In the genomic region with DNA sequence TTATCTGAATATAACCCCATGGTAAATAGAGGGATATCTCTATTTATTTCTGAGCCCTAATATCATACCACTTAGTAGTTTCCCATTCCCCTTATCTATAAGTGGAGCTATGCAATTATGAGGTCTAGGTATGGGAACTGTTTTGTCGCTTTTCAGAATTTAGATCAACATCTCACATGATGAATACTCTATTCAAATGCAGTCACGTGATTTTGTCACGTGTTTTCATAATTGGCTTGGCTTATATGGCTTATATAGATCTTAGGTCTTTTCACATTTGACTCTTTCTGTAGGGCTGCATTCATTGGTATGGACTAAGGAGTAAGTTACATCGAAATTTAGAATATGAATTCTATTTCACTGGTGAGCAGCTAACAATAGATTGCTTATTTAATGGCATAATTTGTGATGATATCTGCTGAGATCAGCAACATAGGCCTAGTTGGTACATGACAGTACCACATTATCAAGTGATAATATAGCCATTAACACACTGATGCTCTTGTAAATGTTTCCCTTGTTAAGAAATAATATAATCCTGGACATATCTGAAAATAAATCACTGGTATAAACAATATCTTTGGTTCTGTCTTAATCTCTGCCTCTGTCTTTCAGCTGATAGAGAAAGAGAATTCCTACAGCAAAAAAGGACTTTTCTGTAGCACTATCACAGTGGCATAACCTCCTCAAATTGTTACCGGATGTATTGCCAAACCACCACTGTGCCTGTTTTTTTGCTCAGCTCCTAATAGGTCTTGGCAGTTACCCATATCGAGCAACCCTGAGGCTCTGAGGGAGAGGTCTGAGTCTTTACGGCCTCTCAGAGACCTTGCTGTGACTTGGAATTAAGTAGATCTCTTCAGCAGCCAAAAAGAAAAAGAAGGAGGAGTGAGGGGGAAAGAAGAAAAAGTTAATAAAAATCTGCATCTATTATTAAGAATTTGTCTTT, we compare ENCODE assay signal across 21 cellular contexts.
DNase-seq lines count a peak whose midpoint lies in the region; ATAC-seq and TF ChIP-seq lines count a peak whose summit lies in the region.
"Had no signal": no experiment of that assay in that cellular context is flagged by ENCODE, and none has a peak within 500 bp of the region (broad histone marks: within the 10 kb centered on the region; RNA-seq: fewer than 3 reads in every experiment).

No MANE protein-coding gene starts in this region.

- ATAC-seq in SK-N-SH treated with all-trans-retinoic acid at 6 μM for 48 hours (peak; percentile 70), esophagus mucosa (no peak), HG02884 (IDR thresholded peaks at IDR 0.05; ENCODE audit: unreplicated experiment) (no peak)
- ATAC-seq: Panc1 had no signal

- no peaks in the 10 kb centered on the region for H4K20me1 ChIP-seq in fibroblast of lung (ENCODE audit: control insufficient read depth, extremely low read depth, insufficient read depth, low read length)

- BruUV-seq in A673 (replicated peaks; lab: Mats Ljungman, UMichigan) = no TSS peak

- H3K4me1 ChIP-seq in A673 (ENCODE audit: insufficient read depth, low read length, poor library complexity, severe bottlenecking) (peaks cover 10% of the 10 kb centered on the region), fibroblast of lung (ENCODE audit: control insufficient read depth, extremely low read depth, insufficient read depth, low read length) (no peaks in the 10 kb centered on the region)
- H3K4me1 ChIP-seq: esophagus squamous epithelium, SJCRH30 had no signal

- no peaks in the 10 kb centered on the region for H3K27me3 ChIP-seq in A673 (replicated peaks; ENCODE audit: insufficient read depth, low read depth, low read length, poor library complexity)
- H3K27me3 ChIP-seq in fibroblast of lung (ENCODE audit: control insufficient read depth, insufficient read depth, low read length) = no peaks in the 10 kb centered on the region
- H3K27me3 ChIP-seq: esophagus squamous epithelium, SJCRH30 had no signal

- H3K36me3 ChIP-seq in A673 (ENCODE audit: insufficient read depth, low read length, poor library complexity, severe bottlenecking) (no peaks in the 10 kb centered on the region), fibroblast of lung (ENCODE audit: control insufficient read depth, insufficient read depth, low read length) (no peaks in the 10 kb centered on the region)
- H3K36me3 ChIP-seq: esophagus squamous epithelium, SJCRH30 had no signal

- no peak for TF ChIP-seq CTCF in A673 (conservative IDR thresholded peaks at IDR 0.05; ENCODE audit: low read depth, low read length)
- no peak for TF ChIP-seq CTCF in fibroblast of lung (conservative IDR thresholded peaks at IDR 0.05 in 1 of 2, IDR thresholded peaks at IDR 0.05 in 1 of 2; ENCODE audit: low read depth in 1 of 2, low read length in 2 of 2)

- CTCF ChIA-PET in A673 (lab: Charles Lee) = no interaction called here

- H3K9ac ChIP-seq in fibroblast of lung (ENCODE audit: insufficient read depth, low read length) = no peak overlapping the region

- H2AFZ ChIP-seq in fibroblast of lung (ENCODE audit: low read length) = no peak overlapping the region

- H3K9me3 ChIP-seq in A673 (ENCODE audit: low read depth, low read length, poor library complexity, severe bottlenecking) (no peaks in the 10 kb centered on the region), fibroblast of lung (ENCODE audit: control insufficient read depth, insufficient read depth, low read depth, low read length) (no peaks in the 10 kb centered on the region)
- H3K9me3 ChIP-seq: esophagus squamous epithelium, SJCRH30 had no signal

- H3K4me3 ChIP-seq in A673 (ENCODE audit: low read depth, low read length, poor library complexity, severe bottlenecking) (no peak overlapping the region), fibroblast of lung (replicated peaks in 1 of 4; ENCODE audit: control extremely low read depth in 1 of 4, insufficient read depth in 1 of 4, low read depth in 3 of 4, low read length in 4 of 4) (no peak overlapping the region)
- H3K4me3 ChIP-seq: coronary artery, esophagus squamous epithelium, SJCRH30 had no signal

- POLR2A ChIA-PET in A673 (lab: Charles Lee; ENCODE audit: low non-redundant PET) = no interaction called here

- H3K27ac ChIP-seq in A673 (ENCODE audit: low read depth, low read length, poor library complexity, severe bottlenecking) (no peak overlapping the region), fibroblast of lung (ENCODE audit: insufficient read depth, low read length) (no peak overlapping the region), substantia nigra (ENCODE audit: low read depth, low read length, poor library complexity, severe bottlenecking) (no peak overlapping the region)
- H3K27ac ChIP-seq: C4-2B, coronary artery, esophagus squamous epithelium, SJCRH30 had no signal

- no peaks in the 10 kb centered on the region for H3K79me2 ChIP-seq in fibroblast of lung (ENCODE audit: control insufficient read depth, insufficient read depth, low read length)

- H3K4me2 ChIP-seq in fibroblast of lung (ENCODE audit: extremely low read depth, insufficient read depth, low read length) = no peak overlapping the region

- DNase-seq in A673 (ENCODE audit: low spot score) = peak; percentile 74
- peak; percentile 46 for DNase-seq in GM04504 (ENCODE audit: low read depth)
- peak; percentile 18 to 50 for DNase-seq in fibroblast of lung (ENCODE audit: low read depth in 2 of 2)
- DNase-seq in NCI-H146 (lab: John Stamatoyannopoulos, UW) = no peak
- DNase-seq in substantia nigra (lab: John Stamatoyannopoulos, UW) = no peak
- DNase-seq: activated T-cell treated with anti-CD3 and anti-CD28 coated beads, Interleukin-2, amount 50 U/mL, for 24 hours; DND-41; esophagus squamous epithelium; glutamatergic neuron; kidney glomerular epithelial cell; NCI-H1417 treated with DMSO at 0.1 percent for 48 hours; NCI-H524; NK-92 treated with Interleukin-12 subunit alpha and Interleukin-12 subunit beta, amount 100 ng/mL, for 24 hours; SJCRH30; stimulated activated CD4-positive, alpha-beta T cell treated with anti-CD3 and anti-CD28 coated beads, Interleukin-1b, Interleukin-23, amount 100 ng/mL, for 48 hours had no signal

- intact Hi-C loops in A673 (cut with micrococcal nuclease; ENCODE audit: unreplicated experiment) = no loop called here

TF ChIP-seq in SK-N-SH treated with all-trans-retinoic acid at 6 μM for 48 hours, 23 proteins besides CTCF, POLR2A, EP300 and RAD21:
- TF ChIP-seq CSDC2 (CRISPR knock-in tag; IDR thresholded peaks at IDR 0.05) = no peak
- TF ChIP-seq, protein P1, sequence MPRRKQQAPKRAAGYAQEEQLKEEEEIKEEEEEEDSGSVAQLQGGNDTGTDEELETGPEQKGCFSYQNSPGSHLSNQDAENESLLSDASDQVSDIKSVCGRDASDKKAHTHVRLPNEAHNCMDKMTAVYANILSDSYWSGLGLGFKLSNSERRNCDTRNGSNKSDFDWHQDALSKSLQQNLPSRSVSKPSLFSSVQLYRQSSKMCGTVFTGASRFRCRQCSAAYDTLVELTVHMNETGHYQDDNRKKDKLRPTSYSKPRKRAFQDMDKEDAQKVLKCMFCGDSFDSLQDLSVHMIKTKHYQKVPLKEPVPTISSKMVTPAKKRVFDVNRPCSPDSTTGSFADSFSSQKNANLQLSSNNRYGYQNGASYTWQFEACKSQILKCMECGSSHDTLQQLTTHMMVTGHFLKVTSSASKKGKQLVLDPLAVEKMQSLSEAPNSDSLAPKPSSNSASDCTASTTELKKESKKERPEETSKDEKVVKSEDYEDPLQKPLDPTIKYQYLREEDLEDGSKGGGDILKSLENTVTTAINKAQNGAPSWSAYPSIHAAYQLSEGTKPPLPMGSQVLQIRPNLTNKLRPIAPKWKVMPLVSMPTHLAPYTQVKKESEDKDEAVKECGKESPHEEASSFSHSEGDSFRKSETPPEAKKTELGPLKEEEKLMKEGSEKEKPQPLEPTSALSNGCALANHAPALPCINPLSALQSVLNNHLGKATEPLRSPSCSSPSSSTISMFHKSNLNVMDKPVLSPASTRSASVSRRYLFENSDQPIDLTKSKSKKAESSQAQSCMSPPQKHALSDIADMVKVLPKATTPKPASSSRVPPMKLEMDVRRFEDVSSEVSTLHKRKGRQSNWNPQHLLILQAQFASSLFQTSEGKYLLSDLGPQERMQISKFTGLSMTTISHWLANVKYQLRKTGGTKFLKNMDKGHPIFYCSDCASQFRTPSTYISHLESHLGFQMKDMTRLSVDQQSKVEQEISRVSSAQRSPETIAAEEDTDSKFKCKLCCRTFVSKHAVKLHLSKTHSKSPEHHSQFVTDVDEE (CRISPR knock-in tag; IDR thresholded peaks at IDR 0.05) = no peak
- TF ChIP-seq TCF4 (CRISPR knock-in tag; IDR thresholded peaks at IDR 0.05; ENCODE audit: borderline replicate concordance) = 0 out of 2 replicates have a peak, but pooled peaks have one; percentile 17
- TF ChIP-seq ZC3H10 (CRISPR knock-in tag; IDR thresholded peaks at IDR 0.05) = no peak
- no peak for TF ChIP-seq RARB (CRISPR knock-in tag; IDR thresholded peaks at IDR 0.05)
TF ChIP-seq in SK-N-SH treated with all-trans-retinoic acid at 6 μM for 48 hours: peak in this region for 1.

Comparison
In these comparisons a context has a peak if more than half of its experiments do, and no peak if none do; other contexts are left out.
1. DNase-seq: peak in A673 (single experiment), GM04504 (single experiment) and fibroblast of lung (2 of 2); none in NCI-H146 (single experiment) and substantia nigra (0 of 49).